8 cellular contexts compared by ENCODE assay signal in the genomic region with DNA sequence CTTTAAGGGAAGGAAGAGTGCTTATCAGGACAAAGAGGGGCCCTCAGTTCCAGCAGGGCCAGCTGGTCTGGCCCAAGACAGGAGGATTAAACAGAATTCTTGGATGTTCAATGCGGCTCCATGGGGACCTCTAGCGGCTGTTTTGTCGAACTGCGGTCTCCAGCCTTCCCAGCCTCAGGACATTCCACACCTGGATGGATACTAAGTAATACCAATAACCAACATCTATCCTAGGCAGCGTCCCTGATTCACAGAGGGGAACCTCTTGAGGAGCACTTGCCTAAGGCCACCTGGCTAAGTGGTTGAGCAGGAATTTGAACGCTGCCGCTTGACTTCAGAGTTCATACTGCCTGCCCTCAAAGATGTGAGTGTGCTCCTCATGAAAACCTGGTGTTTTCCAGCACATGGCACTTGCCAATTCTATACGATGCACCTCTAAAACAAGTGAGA. TPM values are rescaled to one million over a fixed set of nuclear protein-coding genes. Genes with fewer than 3 reads are reported as not detected.
A peak's percentile ranks its signal among the peaks of the same experiment; 100 is the strongest.
DNase-seq lines count a peak whose midpoint lies in the region; ATAC-seq and TF ChIP-seq lines count a peak whose summit lies in the region.

No MANE protein-coding gene starts in this region.

- intact Hi-C loops in ovary (cut with DNase I), result loop anchor here (5.0 to 10.0 kb wide), 3 partner anchors 129 to 469 kb away; no protein-coding TSS in a partner anchor

- H3K4me1 ChIP-seq in SJSA1 (replicated peaks) (no peaks in the 10 kb centered on the region), ovary (ENCODE audit: insufficient read depth) (no peaks in the 10 kb centered on the region)

- H3K4me3 ChIP-seq in MG63 (no peak overlapping the region), SJSA1 (no peak overlapping the region), ovary (no peak overlapping the region)

- H3K27ac ChIP-seq in SJSA1 (no peak overlapping the region), ovary (no peak overlapping the region)

- 7 to 13% (median 8%) methylated on average over 8 of the region's 8 CpGs for WGBS in ovary, 3 donors

- ATAC-seq in GM19351 (IDR thresholded peaks at IDR 0.05; ENCODE audit: unreplicated experiment), result peak; percentile 49

- H3K27me3 ChIP-seq in MG63 (no peaks in the 10 kb centered on the region), SJSA1 (replicated peaks) (no peaks in the 10 kb centered on the region), ovary (no peaks in the 10 kb centered on the region)

- H3K36me3 ChIP-seq in MG63 (no peaks in the 10 kb centered on the region), SJSA1 (no peaks in the 10 kb centered on the region), ovary (no peaks in the 10 kb centered on the region)

- H3K9me3 ChIP-seq in MG63 (no peaks in the 10 kb centered on the region), SJSA1 (replicated peaks) (no peaks in the 10 kb centered on the region), ovary (no peaks in the 10 kb centered on the region)

- no peak for TF ChIP-seq EP300 in ovary (IDR thresholded peaks at IDR 0.05)

- DNase-seq in AG20443 (ENCODE audit: low spot score) (peak; percentile 90), MG63 (peak; percentile 24), SJSA1 (ENCODE audit: low read depth in 1 of 2, low spot score in 2 of 2) (peak; percentile 49 to 57), glomerular endothelial cell (ENCODE audit: extremely low read depth, low read depth, low spot score) (peak; percentile 37), ovary (peak; percentile 39 to 75 (median 64)), mesenteric fat pad (ENCODE audit: low spot score) (no peak)
- DNase-seq in activated naive CD4-positive, alpha-beta T cell treated with Interleukin-2 at 50 U/mL for 16 hours, result peak; percentile 69

- peak; percentile 27 to 57 (median 54) for TF ChIP-seq CTCF in ovary (IDR thresholded peaks at IDR 0.05)

- no peak for TF ChIP-seq POLR2A in ovary (IDR thresholded peaks at IDR 0.05)

RNA-seq across cellular contexts. Expression of a gene that starts 15.5 kb away (rescaled TPM):
- total RNA-seq in MG63 (2014; rRNA removed; shearing (Covaris generic); ENCODE audit: low replicate concordance), result 2.5 TPM in 1 of 2 replicates, not detected in the other
- total RNA-seq in SJSA1 (2014; rRNA removed; shearing (Covaris generic)), result not detected in 2 replicates
- total RNA-seq in glomerular endothelial cell (not detected in 2 replicates), ovary (1 to 10 TPM in 2 of 7 donors, under 1 TPM in 5; 0.32 to 1.6 (median 0.43) TPM), mesenteric fat pad (2.1 TPM)
- 1 to 10 TPM in 1 of 2 donors, under 1 TPM in 1; 0.64 to 3.3 TPM for polyA plus RNA-seq in ovary

RNA-seq across cellular contexts. Expression of a gene that starts 19.7 kb away (rescaled TPM):
- total RNA-seq in MG63 (2014; rRNA removed; shearing (Covaris generic); ENCODE audit: low replicate concordance), result 60.7 and 65.3 TPM in 2 replicates
- 46.2 and 54.7 TPM in 2 replicates for total RNA-seq in SJSA1 (2014; rRNA removed; shearing (Covaris generic))
- total RNA-seq in glomerular endothelial cell (62.1 and 76.4 TPM in 2 replicates), ovary (100 to 1,000 TPM in 3 of 7 donors, 10 to 100 TPM in 4; 82.2 to 151 (median 96.8) TPM), mesenteric fat pad (185 TPM)
- 100 to 1,000 TPM in 1 of 2 donors, 10 to 100 TPM in 1; 94.1 to 203 TPM for polyA plus RNA-seq in ovary
